14 cellular contexts compared by ENCODE assay signal in genomic region chr10:119849031-119849789, GRCh38. TPM values are rescaled to one million over a fixed set of nuclear protein-coding genes. Genes with fewer than 3 reads are reported as not detected.
A peak's percentile ranks its signal among the peaks of the same experiment; 100 is the strongest.
DNase-seq lines count a peak whose midpoint lies in the region; ATAC-seq, FAIRE-seq and TF ChIP-seq lines count a peak whose summit lies in the region.
"Had no signal": no experiment of that assay in that cellular context is flagged by ENCODE, and none has a peak within 500 bp of the region (broad histone marks: within the 10 kb centered on the region; RNA-seq: fewer than 3 reads in every experiment).

No MANE protein-coding gene starts in this region.

- H3K9me3 ChIP-seq in skeletal muscle satellite cell (replicated peaks; ENCODE audit: low read length) = no peaks in the 10 kb centered on the region
- H3K9me3 ChIP-seq: thoracic aorta had no signal

- no peaks in the 10 kb centered on the region for H3F3A ChIP-seq in GM23338 (replicated peaks; ENCODE audit: low read depth)

- peaks cover 76% of the 10 kb centered on the region for H3K36me3 Mint-ChIP-seq in GM23338 (ENCODE audit: low read depth)

- H3K9me3 Mint-ChIP-seq in GM23338 = no peaks in the 10 kb centered on the region
- H3K9me3 Mint-ChIP-seq: activated CD4-positive, alpha-beta memory T cell treated with anti-CD3 and anti-CD28 coated beads, Interleukin-2, amount 10 ng/mL, durations not matched to agents 7 days and 5 days; effector memory CD8-positive, alpha-beta T cell had no signal

- H3K79me2 ChIP-seq in GM23338 (replicated peaks; ENCODE audit: insufficient read depth) = no peaks in the 10 kb centered on the region; the same call in 1 of the 2 replicates

- H3K27me3 ChIP-seq in skeletal muscle satellite cell (ENCODE audit: control insufficient read depth, insufficient read depth, low read length) = no peaks in the 10 kb centered on the region
- H3K27me3 ChIP-seq in GM23338 (ENCODE audit: insufficient read depth) = no peaks in the 10 kb centered on the region

- H3K9me2 ChIP-seq in GM23338 (ENCODE audit: insufficient read depth) = no peaks in the 10 kb centered on the region

- peak; percentile 14 for DNase-seq in H54 (ENCODE audit: insufficient read length, low spot score)
- DNase-seq in SW 1271 (lab: John Stamatoyannopoulos, UW) = peak; percentile 2 to 40
- peak; percentile 62 for DNase-seq in glomerular visceral epithelial cell (ENCODE audit: extremely low spot score)
- no peak for DNase-seq in GM23338 (ENCODE audit: low spot score)
- no peak for DNase-seq in NCI-H1105 treated with DMSO at 0.1 percent for 48 hours (lab: John Stamatoyannopoulos, UW)
- DNase-seq in SIG-M5 (lab: John Stamatoyannopoulos, UW) = no peak
- no peak for DNase-seq in NCI-H2227 (lab: John Stamatoyannopoulos, UW; ENCODE audit: unreplicated experiment)
- DNase-seq: activated CD4-positive, alpha-beta memory T cell treated with anti-CD3 and anti-CD28 coated beads, Interleukin-2, amount 10 ng/mL, durations not matched to agents 7 days and 5 days; effector memory CD8-positive, alpha-beta T cell; NCI-H2081 had no signal

- H3K36me3 ChIP-seq in skeletal muscle satellite cell (ENCODE audit: insufficient read depth, low read length) (peaks cover 67% of the 10 kb centered on the region), GM23338 (ENCODE audit: insufficient read depth) (peaks cover 39% of the 10 kb centered on the region)

- H3K4me2 ChIP-seq in skeletal muscle satellite cell (ENCODE audit: low read length) (peak overlapping the region; percentile 52), GM23338 (no peak overlapping the region)

- no peak for FAIRE-seq in H54 (lab: Jason Lieb, UNC)
- FAIRE-seq: K562 had no signal

- H3K4me3 ChIP-seq in skeletal muscle satellite cell (ENCODE audit: low read length) (peak overlapping the region; percentile 37), GM23338 (no peak overlapping the region)
- H3K4me3 ChIP-seq: K562, thoracic aorta had no signal

- no peak for TF ChIP-seq POLR2A in H54 (IDR thresholded peaks at IDR 0.05; ENCODE audit: low read depth, low read length)

- peaks cover 1% of the 10 kb centered on the region for H3K27me3 Mint-ChIP-seq in GM23338 (ENCODE audit: insufficient read depth, low read depth, poor library complexity)
- H3K27me3 Mint-ChIP-seq: activated CD4-positive, alpha-beta memory T cell treated with anti-CD3 and anti-CD28 coated beads, Interleukin-2, amount 10 ng/mL, durations not matched to agents 7 days and 5 days; effector memory CD8-positive, alpha-beta T cell had no signal

- no peak overlapping the region for H3K4me3 Mint-ChIP-seq in GM23338
- H3K4me3 Mint-ChIP-seq: activated CD4-positive, alpha-beta memory T cell treated with anti-CD3 and anti-CD28 coated beads, Interleukin-2, amount 10 ng/mL, durations not matched to agents 7 days and 5 days; effector memory CD8-positive, alpha-beta T cell had no signal

- no peak overlapping the region; the same call in 1 of the 2 replicates for H3K27ac Mint-ChIP-seq in GM23338
- H3K27ac Mint-ChIP-seq: activated CD4-positive, alpha-beta memory T cell treated with anti-CD3 and anti-CD28 coated beads, Interleukin-2, amount 10 ng/mL, durations not matched to agents 7 days and 5 days had no signal

- H3K9ac ChIP-seq in skeletal muscle satellite cell (ENCODE audit: low read depth, low read length) = peak overlapping the region; percentile 65

- no peak for TF ChIP-seq CTCF in GM23338 (conservative IDR thresholded peaks at IDR 0.05; ENCODE audit: low read depth in 2 of 2)

- H4K20me1 ChIP-seq in GM23338 (replicated peaks; ENCODE audit: insufficient read depth) = no peaks in the 10 kb centered on the region; the same call in none of the 2 replicates

- peaks cover 19% of the 10 kb centered on the region for H3K4me1 ChIP-seq in skeletal muscle satellite cell (ENCODE audit: control insufficient read depth, insufficient read depth, low read length)
- no peaks in the 10 kb centered on the region for H3K4me1 ChIP-seq in GM23338 (ENCODE audit: insufficient read depth)

- no peak overlapping the region for H2AFZ ChIP-seq in GM23338

- ATAC-seq in GM23338 = no peak
- ATAC-seq: effector memory CD8-positive, alpha-beta T cell; K562; sciatic nerve had no signal

- no peaks in the 10 kb centered on the region for H3K4me1 Mint-ChIP-seq in GM23338
- H3K4me1 Mint-ChIP-seq: activated CD4-positive, alpha-beta memory T cell treated with anti-CD3 and anti-CD28 coated beads, Interleukin-2, amount 10 ng/mL, durations not matched to agents 7 days and 5 days had no signal

- no peak overlapping the region for H3K27ac ChIP-seq in GM23338 (ENCODE audit: low read depth)
- H3K27ac ChIP-seq: thoracic aorta had no signal

TF ChIP-seq in GM23338, 12 proteins besides CTCF, POLR2A, EP300 and RAD21 (continues in another document):
- TF ChIP-seq REST (IDR thresholded peaks at IDR 0.05; ENCODE audit: unreplicated experiment) (no peak), ZNF114 (CRISPR knock-in tag; IDR thresholded peaks at IDR 0.05) (no peak), STAT1 (IDR thresholded peaks at IDR 0.05; ENCODE audit: unreplicated experiment) (no peak), ETS1 (IDR thresholded peaks at IDR 0.05) (no peak), POLR2AphosphoS5 (IDR thresholded peaks at IDR 0.05; ENCODE audit: low read depth) (no peak), JUNB (IDR thresholded peaks at IDR 0.05; ENCODE audit: unreplicated experiment) (no peak), NANOG (IDR thresholded peaks at IDR 0.05; ENCODE audit: borderline replicate concordance) (no peak), CREB1 (CRISPR knock-in tag; IDR thresholded peaks at IDR 0.05; ENCODE audit: low read depth) (no peak), EZH2 (IDR thresholded peaks at IDR 0.05; ENCODE audit: low read depth, unreplicated experiment) (no peak), ZNF331 (CRISPR knock-in tag; IDR thresholded peaks at IDR 0.05; ENCODE audit: low read depth) (no peak), EZH2phosphoT487 (IDR thresholded peaks at IDR 0.05; ENCODE audit: unreplicated experiment) (no peak)

RNA-seq across cellular contexts. Expression of gene MCMBP, which starts 23.4 kb away (rescaled TPM):
- 51.5 and 58.5 TPM in 2 replicates for total RNA-seq in skeletal muscle satellite cell (2012; rRNA removed)
- total RNA-seq in GM23338 (2014; rRNA removed; shearing (Covaris generic)) = 64.4 and 76.6 TPM in 2 replicates
- polyA plus RNA-seq in GM23338 (2016; fragmentation: Nextera tagmentation; extraction: Ambion mirVana) = 30.9 and 31.7 TPM in 2 replicates

RNA-seq across cellular contexts. Expression of gene SEC23IP, which starts 43.3 kb away (rescaled TPM):
- total RNA-seq in skeletal muscle satellite cell (2012; rRNA removed) = 21.8 and 33.5 TPM in 2 replicates
- total RNA-seq in GM23338 (2014; rRNA removed; shearing (Covaris generic)) = 27.9 and 35.2 TPM in 2 replicates
- 26.2 and 35.6 TPM in 2 replicates for polyA plus RNA-seq in GM23338 (2016; fragmentation: Nextera tagmentation; extraction: Ambion mirVana)

Comparison
In these comparisons a context has a peak if more than half of its experiments do, and no peak if none do; other contexts are left out.
1. DNase-seq: peak in H54 (single experiment), SW 1271 (2 of 2) and glomerular visceral epithelial cell (single experiment); none in GM23338 (single experiment), NCI-H1105 treated with DMSO at 0.1 percent for 48 hours (single experiment), SIG-M5 (single experiment) and NCI-H2227 (single experiment).